ENCODE assay signal across 8 cellular contexts in genomic region chr2:33475381-33476099, GRCh38. TPM values are rescaled to one million over a fixed set of nuclear protein-coding genes. Genes with fewer than 3 reads are reported as not detected.
DNase-seq lines count a peak whose midpoint lies in the region; ATAC-seq lines count a peak whose summit lies in the region.

No MANE protein-coding gene starts in this region.

- peaks cover 10% of the 10 kb centered on the region for H3K9me3 ChIP-seq in HUES6 (ENCODE audit: control insufficient read depth, insufficient read depth, low read depth, low read length)

- peak; percentile 48 for ATAC-seq in GM21515 (IDR thresholded peaks at IDR 0.05; ENCODE audit: unreplicated experiment)
- ATAC-seq in activated T-cell treated with anti-CD3 and anti-CD28 coated beads, Interleukin-2, amount 50 U/mL, for 72 hours (replicated peaks in 1 of 2) = peak; percentile 68 to 71
- ATAC-seq in naive thymus-derived CD8-positive, alpha-beta T cell = peak; percentile 78 to 81

- peaks cover 30% of the 10 kb centered on the region for H3K4me1 Mint-ChIP-seq in activated T-cell treated with anti-CD3 and anti-CD28 coated beads, Interleukin-2, amount 50 U/mL, for 72 hours (ENCODE audit: low read depth)
- peaks cover 19 to 45% (median 25%) of the 10 kb centered on the region in 4 donors for H3K4me1 Mint-ChIP-seq in naive thymus-derived CD8-positive, alpha-beta T cell

- H3K27ac Mint-ChIP-seq in activated T-cell treated with anti-CD3 and anti-CD28 coated beads, Interleukin-2, amount 50 U/mL, for 72 hours = peak overlapping the region; percentile 78
- H3K27ac Mint-ChIP-seq in naive thymus-derived CD8-positive, alpha-beta T cell = peak overlapping the region; percentile 96 to 100 (median 98)

- no peaks in the 10 kb centered on the region for H3K27me3 ChIP-seq in HUES6 (ENCODE audit: control insufficient read depth, insufficient read depth, low read length)

- no peaks in the 10 kb centered on the region for H3K27me3 Mint-ChIP-seq in activated T-cell treated with anti-CD3 and anti-CD28 coated beads, Interleukin-2, amount 50 U/mL, for 72 hours (ENCODE audit: low read depth)
- peaks cover 0 to 4% (median 0%) of the 10 kb centered on the region in 5 donors for H3K27me3 Mint-ChIP-seq in naive thymus-derived CD8-positive, alpha-beta T cell

- no peak overlapping the region for H3K27ac ChIP-seq in HUES6 (ENCODE audit: low read depth, low read length)

- H3K36me3 Mint-ChIP-seq in activated T-cell treated with anti-CD3 and anti-CD28 coated beads, Interleukin-2, amount 50 U/mL, for 72 hours (ENCODE audit: insufficient read depth in 2 of 2) = peaks cover 0 to 2% of the 10 kb centered on the region in 2 donors
- H3K36me3 Mint-ChIP-seq in naive thymus-derived CD8-positive, alpha-beta T cell = no peaks in the 10 kb centered on the region

- H3K9me3 Mint-ChIP-seq in activated T-cell treated with anti-CD3 and anti-CD28 coated beads, Interleukin-2, amount 50 U/mL, for 72 hours = no peaks in the 10 kb centered on the region
- H3K9me3 Mint-ChIP-seq in naive thymus-derived CD8-positive, alpha-beta T cell = no peaks in the 10 kb centered on the region

- H3K4me3 Mint-ChIP-seq in activated T-cell treated with anti-CD3 and anti-CD28 coated beads, Interleukin-2, amount 50 U/mL, for 72 hours = peak overlapping the region; percentile 90 to 91
- H3K4me3 Mint-ChIP-seq in naive thymus-derived CD8-positive, alpha-beta T cell = peak overlapping the region; percentile 88 to 99 (median 96)

- no peaks in the 10 kb centered on the region for H3K36me3 ChIP-seq in HUES6 (ENCODE audit: control insufficient read depth, insufficient read depth, low read length)

- DNase-seq in DMS153 (lab: John Stamatoyannopoulos, UW) = peak; percentile 43
- DNase-seq in OCI-M2 (lab: John Stamatoyannopoulos, UW; ENCODE audit: unreplicated experiment) = peak; percentile 42
- peak; percentile 80 for DNase-seq in activated T-cell treated with anti-CD3 and anti-CD28 coated beads, Interleukin-2, amount 50 U/mL, for 72 hours
- peak; percentile 87 for DNase-seq in fibroblast of peridontal ligament (ENCODE audit: extremely low read depth)
- peak in 9 of 10 donors; percentile 53 to 88 (median 78) for DNase-seq in naive thymus-derived CD8-positive, alpha-beta T cell
- DNase-seq in stimulated activated naive CD4-positive, alpha-beta T cell treated with Interleukin-2 at 50 U/mL for 16 hours (lab: John Stamatoyannopoulos, UW) = peak; percentile 73

- peak overlapping the region; percentile 18 for H3K9ac ChIP-seq in HUES6 (ENCODE audit: low read length)

- POLR2A ChIA-PET in naive thymus-derived CD8-positive, alpha-beta T cell (lab: Charles Lee) = interaction anchor here (1.7 to 1.9 kb wide), 2 partner anchors 107 to 123 kb away, joined by 10 to 19 read pairs; partner anchors contain the start of gene FAM98A

- peak overlapping the region; percentile 54 for H3K4me3 ChIP-seq in HUES6 (ENCODE audit: low read depth, low read length)

- peaks cover 15% of the 10 kb centered on the region for H3K4me1 ChIP-seq in HUES6 (ENCODE audit: control insufficient read depth, insufficient read depth, low read length)

RNA-seq across cellular contexts. Expression of gene RASGRP3, which starts 0.9 kb away (rescaled TPM):
- total RNA-seq in activated T-cell treated with anti-CD3 and anti-CD28 coated beads, Interleukin-2, amount 50 U/mL, for 72 hours = 1 to 10 TPM; 3.1 to 3.8 TPM
- total RNA-seq in naive thymus-derived CD8-positive, alpha-beta T cell = 1 to 10 TPM; 2.2 to 3.7 TPM
- 1 to 10 TPM in 2 of 3 donors, under 1 TPM in 1; 0.68 to 3.6 (median 1.1) TPM for polyA plus RNA-seq in naive thymus-derived CD8-positive, alpha-beta T cell
